Comparison of ENCODE assay signal across 1 cellular context in the genomic region with DNA sequence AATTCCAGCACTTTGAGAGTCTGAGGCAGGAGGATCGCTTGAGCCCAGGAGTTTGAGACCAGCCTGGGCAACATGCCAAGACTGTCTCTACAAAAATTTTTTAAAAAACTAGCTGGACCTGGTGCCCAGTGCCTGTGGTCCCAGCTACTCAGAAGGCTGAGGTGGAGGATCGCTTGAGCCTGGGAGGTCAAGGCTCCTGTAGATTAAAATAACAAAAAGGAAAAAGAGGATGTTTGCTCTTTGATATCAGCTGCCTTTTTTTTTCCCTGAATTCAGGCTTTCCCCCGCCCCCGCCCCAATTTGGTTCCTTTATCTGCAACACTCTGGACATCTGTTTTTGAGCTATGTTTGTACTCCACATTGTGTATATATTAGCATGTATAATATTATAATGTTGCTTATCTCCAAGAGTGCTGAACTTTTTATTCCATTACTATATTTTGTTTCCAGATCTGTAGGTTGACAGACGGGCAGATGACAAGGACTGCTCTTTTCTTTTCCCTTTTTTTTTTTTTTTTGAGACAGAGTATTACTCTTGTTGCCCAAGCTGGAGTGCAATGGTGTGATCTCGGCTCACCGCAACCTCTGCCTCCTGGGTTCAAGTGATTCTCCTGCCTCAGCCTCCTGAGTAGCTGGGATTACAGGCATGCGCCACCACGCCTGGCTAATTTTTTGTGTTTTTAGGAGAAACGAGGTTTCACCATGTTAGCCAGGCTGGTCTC.
A peak's percentile ranks its signal among the peaks of the same experiment; 100 is the strongest.
TF ChIP-seq lines count a peak whose summit lies in the region.

No MANE protein-coding gene starts in this region.

TF ChIP-seq in K562, 482 proteins besides CTCF, POLR2A, EP300 and RAD21 (continues in another document):
- TF ChIP-seq IFI16 (CRISPR knock-in tag; IDR thresholded peaks at IDR 0.05) (no peak), EHMT2 (IDR thresholded peaks at IDR 0.05) (peak; percentile 20; the same call in 1 of the 2 replicates), ATF7 (IDR thresholded peaks at IDR 0.05) (no peak), PML (IDR thresholded peaks at IDR 0.05; ENCODE audit: low read length) (peak; percentile 36; the same call in 1 of the 2 replicates), JUND (IDR thresholded peaks at IDR 0.05; ENCODE audit: borderline replicate concordance, low read depth, low read length) (no peak), JUND (tag; IDR thresholded peaks at IDR 0.05; ENCODE audit: borderline replicate concordance, low read depth, low read length) (no peak; the same call in 2 of the 3 replicates), EGR1 (conservative IDR thresholded peaks at IDR 0.05) (peak; percentile 92), LARP7 (IDR thresholded peaks at IDR 0.05) (peak; percentile 61; the same call in 1 of the 2 replicates), EZH2 (IDR thresholded peaks at IDR 0.05; ENCODE audit: borderline replicate concordance, low read depth, low read length) (no peak), NR2F6 (CRISPR knock-in tag; IDR thresholded peaks at IDR 0.05) (no peak), CEBPB (tag; IDR thresholded peaks at IDR 0.05) (no peak), POLR3G (IDR thresholded peaks at IDR 0.05; ENCODE audit: extremely low read depth, insufficient read length, insufficient replicate concordance) (no peak), FOXA3 (CRISPR knock-in tag; conservative IDR thresholded peaks at IDR 0.05 in 1 of 2, IDR thresholded peaks at IDR 0.05 in 1 of 2) (0 out of 4 replicates have a peak, but pooled peaks of 1 of the 2 experiments have one; percentile 15), NRF1 (conservative IDR thresholded peaks at IDR 0.05 in 1 of 2, IDR thresholded peaks at IDR 0.05 in 1 of 2) (peak; percentile 29 to 41; a peak in 3 of 4 replicates), NELFE (IDR thresholded peaks at IDR 0.05; ENCODE audit: insufficient read depth, insufficient read length) (no peak), IRF2 (CRISPR knock-in tag; IDR thresholded peaks at IDR 0.05) (no peak), POLR2AphosphoS2 (IDR thresholded peaks at IDR 0.05; ENCODE audit: low read length) (no peak), RFX5 (IDR thresholded peaks at IDR 0.05; ENCODE audit: low read depth, low read length) (no peak), PURB (CRISPR knock-in tag; IDR thresholded peaks at IDR 0.05; ENCODE audit: low read depth) (no peak), NFE2 (IDR thresholded peaks at IDR 0.05; ENCODE audit: low read depth) (no peak), CREBBP (IDR thresholded peaks at IDR 0.05; ENCODE audit: low read depth, low read length) (no peak), TRIM24 (IDR thresholded peaks at IDR 0.05) (peak in 1 of 2 experiments; percentile 68; a peak in 1 of 4 replicates), NFIX (CRISPR knock-in tag; IDR thresholded peaks at IDR 0.05; ENCODE audit: low read depth) (0 out of 2 replicates have a peak, but pooled peaks have one; percentile 33), BACH1 (tag; IDR thresholded peaks at IDR 0.05) (no peak), ZNF174 (CRISPR knock-in tag; IDR thresholded peaks at IDR 0.05) (no peak), ZNF143 (CRISPR knock-in tag; IDR thresholded peaks at IDR 0.05) (no peak), TAF7 (tag; IDR thresholded peaks at IDR 0.05) (no peak), GATAD2B (IDR thresholded peaks at IDR 0.05; ENCODE audit: borderline replicate concordance) (no peak), HDAC1 (IDR thresholded peaks at IDR 0.05) (peak in 1 of 2 experiments; percentile 61; a peak in 2 of 4 replicates)
- TF ChIP-seq, protein P1, sequence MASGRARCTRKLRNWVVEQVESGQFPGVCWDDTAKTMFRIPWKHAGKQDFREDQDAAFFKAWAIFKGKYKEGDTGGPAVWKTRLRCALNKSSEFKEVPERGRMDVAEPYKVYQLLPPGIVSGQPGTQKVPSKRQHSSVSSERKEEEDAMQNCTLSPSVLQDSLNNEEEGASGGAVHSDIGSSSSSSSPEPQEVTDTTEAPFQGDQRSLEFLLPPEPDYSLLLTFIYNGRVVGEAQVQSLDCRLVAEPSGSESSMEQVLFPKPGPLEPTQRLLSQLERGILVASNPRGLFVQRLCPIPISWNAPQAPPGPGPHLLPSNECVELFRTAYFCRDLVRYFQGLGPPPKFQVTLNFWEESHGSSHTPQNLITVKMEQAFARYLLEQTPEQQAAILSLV (tag; IDR thresholded peaks at IDR 0.05): no peak
- TF ChIP-seq, protein P2, sequence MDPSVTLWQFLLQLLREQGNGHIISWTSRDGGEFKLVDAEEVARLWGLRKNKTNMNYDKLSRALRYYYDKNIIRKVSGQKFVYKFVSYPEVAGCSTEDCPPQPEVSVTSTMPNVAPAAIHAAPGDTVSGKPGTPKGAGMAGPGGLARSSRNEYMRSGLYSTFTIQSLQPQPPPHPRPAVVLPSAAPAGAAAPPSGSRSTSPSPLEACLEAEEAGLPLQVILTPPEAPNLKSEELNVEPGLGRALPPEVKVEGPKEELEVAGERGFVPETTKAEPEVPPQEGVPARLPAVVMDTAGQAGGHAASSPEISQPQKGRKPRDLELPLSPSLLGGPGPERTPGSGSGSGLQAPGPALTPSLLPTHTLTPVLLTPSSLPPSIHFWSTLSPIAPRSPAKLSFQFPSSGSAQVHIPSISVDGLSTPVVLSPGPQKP (CRISPR knock-in tag; IDR thresholded peaks at IDR 0.05): no peak
- TF ChIP-seq, protein P3, sequence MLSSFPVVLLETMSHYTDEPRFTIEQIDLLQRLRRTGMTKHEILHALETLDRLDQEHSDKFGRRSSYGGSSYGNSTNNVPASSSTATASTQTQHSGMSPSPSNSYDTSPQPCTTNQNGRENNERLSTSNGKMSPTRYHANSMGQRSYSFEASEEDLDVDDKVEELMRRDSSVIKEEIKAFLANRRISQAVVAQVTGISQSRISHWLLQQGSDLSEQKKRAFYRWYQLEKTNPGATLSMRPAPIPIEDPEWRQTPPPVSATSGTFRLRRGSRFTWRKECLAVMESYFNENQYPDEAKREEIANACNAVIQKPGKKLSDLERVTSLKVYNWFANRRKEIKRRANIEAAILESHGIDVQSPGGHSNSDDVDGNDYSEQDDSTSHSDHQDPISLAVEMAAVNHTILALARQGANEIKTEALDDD (IDR thresholded peaks at IDR 0.05): no peak
- TF ChIP-seq, protein P4, sequence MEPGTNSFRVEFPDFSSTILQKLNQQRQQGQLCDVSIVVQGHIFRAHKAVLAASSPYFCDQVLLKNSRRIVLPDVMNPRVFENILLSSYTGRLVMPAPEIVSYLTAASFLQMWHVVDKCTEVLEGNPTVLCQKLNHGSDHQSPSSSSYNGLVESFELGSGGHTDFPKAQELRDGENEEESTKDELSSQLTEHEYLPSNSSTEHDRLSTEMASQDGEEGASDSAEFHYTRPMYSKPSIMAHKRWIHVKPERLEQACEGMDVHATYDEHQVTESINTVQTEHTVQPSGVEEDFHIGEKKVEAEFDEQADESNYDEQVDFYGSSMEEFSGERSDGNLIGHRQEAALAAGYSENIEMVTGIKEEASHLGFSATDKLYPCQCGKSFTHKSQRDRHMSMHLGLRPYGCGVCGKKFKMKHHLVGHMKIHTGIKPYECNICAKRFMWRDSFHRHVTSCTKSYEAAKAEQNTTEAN (CRISPR knock-in tag; IDR thresholded peaks at IDR 0.05): no peak
- TF ChIP-seq, protein P5, sequence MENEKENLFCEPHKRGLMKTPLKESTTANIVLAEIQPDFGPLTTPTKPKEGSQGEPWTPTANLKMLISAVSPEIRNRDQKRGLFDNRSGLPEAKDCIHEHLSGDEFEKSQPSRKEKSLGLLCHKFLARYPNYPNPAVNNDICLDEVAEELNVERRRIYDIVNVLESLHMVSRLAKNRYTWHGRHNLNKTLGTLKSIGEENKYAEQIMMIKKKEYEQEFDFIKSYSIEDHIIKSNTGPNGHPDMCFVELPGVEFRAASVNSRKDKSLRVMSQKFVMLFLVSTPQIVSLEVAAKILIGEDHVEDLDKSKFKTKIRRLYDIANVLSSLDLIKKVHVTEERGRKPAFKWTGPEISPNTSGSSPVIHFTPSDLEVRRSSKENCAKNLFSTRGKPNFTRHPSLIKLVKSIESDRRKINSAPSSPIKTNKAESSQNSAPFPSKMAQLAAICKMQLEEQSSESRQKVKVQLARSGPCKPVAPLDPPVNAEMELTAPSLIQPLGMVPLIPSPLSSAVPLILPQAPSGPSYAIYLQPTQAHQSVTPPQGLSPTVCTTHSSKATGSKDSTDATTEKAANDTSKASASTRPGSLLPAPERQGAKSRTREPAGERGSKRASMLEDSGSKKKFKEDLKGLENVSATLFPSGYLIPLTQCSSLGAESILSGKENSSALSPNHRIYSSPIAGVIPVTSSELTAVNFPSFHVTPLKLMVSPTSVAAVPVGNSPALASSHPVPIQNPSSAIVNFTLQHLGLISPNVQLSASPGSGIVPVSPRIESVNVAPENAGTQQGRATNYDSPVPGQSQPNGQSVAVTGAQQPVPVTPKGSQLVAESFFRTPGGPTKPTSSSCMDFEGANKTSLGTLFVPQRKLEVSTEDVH (IDR thresholded peaks at IDR 0.05; ENCODE audit: low read depth, partially characterized antibody): no peak
- TF ChIP-seq, protein P6, sequence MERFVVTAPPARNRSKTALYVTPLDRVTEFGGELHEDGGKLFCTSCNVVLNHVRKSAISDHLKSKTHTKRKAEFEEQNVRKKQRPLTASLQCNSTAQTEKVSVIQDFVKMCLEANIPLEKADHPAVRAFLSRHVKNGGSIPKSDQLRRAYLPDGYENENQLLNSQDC (CRISPR knock-in tag; IDR thresholded peaks at IDR 0.05): no peak
- TF ChIP-seq, protein P7, sequence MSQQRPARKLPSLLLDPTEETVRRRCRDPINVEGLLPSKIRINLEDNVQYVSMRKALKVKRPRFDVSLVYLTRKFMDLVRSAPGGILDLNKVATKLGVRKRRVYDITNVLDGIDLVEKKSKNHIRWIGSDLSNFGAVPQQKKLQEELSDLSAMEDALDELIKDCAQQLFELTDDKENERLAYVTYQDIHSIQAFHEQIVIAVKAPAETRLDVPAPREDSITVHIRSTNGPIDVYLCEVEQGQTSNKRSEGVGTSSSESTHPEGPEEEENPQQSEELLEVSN (IDR thresholded peaks at IDR 0.05; ENCODE audit: borderline replicate concordance in 1 of 2, extremely low read depth in 1 of 2, insufficient read depth in 1 of 2, insufficient read length in 1 of 2, low read depth in 1 of 2, low read length in 1 of 2, poor library complexity in 1 of 2, severe bottlenecking in 1 of 2): no peak
- TF ChIP-seq, protein P8, sequence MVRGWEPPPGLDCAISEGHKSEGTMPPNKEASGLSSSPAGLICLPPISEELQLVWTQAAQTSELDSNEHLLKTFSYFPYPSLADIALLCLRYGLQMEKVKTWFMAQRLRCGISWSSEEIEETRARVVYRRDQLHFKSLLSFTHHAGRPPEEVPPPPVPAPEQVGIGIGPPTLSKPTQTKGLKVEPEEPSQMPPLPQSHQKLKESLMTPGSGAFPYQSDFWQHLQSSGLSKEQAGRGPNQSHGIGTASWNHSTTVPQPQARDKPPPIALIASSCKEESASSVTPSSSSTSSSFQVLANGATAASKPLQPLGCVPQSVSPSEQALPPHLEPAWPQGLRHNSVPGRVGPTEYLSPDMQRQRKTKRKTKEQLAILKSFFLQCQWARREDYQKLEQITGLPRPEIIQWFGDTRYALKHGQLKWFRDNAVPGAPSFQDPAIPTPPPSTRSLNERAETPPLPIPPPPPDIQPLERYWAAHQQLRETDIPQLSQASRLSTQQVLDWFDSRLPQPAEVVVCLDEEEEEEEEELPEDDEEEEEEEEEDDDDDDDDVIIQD (CRISPR knock-in tag; IDR thresholded peaks at IDR 0.05): no peak
- TF ChIP-seq, protein P9, sequence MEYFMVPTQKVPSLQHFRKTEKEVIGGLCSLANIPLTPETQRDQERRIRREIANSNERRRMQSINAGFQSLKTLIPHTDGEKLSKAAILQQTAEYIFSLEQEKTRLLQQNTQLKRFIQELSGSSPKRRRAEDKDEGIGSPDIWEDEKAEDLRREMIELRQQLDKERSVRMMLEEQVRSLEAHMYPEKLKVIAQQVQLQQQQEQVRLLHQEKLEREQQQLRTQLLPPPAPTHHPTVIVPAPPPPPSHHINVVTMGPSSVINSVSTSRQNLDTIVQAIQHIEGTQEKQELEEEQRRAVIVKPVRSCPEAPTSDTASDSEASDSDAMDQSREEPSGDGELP (CRISPR knock-in tag; IDR thresholded peaks at IDR 0.05; ENCODE audit: borderline replicate concordance): 0 out of 2 replicates have a peak, but pooled peaks have one; percentile 31
- TF ChIP-seq, protein P10, sequence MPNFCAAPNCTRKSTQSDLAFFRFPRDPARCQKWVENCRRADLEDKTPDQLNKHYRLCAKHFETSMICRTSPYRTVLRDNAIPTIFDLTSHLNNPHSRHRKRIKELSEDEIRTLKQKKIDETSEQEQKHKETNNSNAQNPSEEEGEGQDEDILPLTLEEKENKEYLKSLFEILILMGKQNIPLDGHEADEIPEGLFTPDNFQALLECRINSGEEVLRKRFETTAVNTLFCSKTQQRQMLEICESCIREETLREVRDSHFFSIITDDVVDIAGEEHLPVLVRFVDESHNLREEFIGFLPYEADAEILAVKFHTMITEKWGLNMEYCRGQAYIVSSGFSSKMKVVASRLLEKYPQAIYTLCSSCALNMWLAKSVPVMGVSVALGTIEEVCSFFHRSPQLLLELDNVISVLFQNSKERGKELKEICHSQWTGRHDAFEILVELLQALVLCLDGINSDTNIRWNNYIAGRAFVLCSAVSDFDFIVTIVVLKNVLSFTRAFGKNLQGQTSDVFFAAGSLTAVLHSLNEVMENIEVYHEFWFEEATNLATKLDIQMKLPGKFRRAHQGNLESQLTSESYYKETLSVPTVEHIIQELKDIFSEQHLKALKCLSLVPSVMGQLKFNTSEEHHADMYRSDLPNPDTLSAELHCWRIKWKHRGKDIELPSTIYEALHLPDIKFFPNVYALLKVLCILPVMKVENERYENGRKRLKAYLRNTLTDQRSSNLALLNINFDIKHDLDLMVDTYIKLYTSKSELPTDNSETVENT (CRISPR knock-in tag; IDR thresholded peaks at IDR 0.05): no peak
- TF ChIP-seq, protein P11, sequence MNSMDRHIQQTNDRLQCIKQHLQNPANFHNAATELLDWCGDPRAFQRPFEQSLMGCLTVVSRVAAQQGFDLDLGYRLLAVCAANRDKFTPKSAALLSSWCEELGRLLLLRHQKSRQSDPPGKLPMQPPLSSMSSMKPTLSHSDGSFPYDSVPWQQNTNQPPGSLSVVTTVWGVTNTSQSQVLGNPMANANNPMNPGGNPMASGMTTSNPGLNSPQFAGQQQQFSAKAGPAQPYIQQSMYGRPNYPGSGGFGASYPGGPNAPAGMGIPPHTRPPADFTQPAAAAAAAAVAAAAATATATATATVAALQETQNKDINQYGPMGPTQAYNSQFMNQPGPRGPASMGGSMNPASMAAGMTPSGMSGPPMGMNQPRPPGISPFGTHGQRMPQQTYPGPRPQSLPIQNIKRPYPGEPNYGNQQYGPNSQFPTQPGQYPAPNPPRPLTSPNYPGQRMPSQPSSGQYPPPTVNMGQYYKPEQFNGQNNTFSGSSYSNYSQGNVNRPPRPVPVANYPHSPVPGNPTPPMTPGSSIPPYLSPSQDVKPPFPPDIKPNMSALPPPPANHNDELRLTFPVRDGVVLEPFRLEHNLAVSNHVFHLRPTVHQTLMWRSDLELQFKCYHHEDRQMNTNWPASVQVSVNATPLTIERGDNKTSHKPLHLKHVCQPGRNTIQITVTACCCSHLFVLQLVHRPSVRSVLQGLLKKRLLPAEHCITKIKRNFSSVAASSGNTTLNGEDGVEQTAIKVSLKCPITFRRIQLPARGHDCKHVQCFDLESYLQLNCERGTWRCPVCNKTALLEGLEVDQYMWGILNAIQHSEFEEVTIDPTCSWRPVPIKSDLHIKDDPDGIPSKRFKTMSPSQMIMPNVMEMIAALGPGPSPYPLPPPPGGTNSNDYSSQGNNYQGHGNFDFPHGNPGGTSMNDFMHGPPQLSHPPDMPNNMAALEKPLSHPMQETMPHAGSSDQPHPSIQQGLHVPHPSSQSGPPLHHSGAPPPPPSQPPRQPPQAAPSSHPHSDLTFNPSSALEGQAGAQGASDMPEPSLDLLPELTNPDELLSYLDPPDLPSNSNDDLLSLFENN (IDR thresholded peaks at IDR 0.05; ENCODE audit: low read depth in 2 of 2, low read length in 2 of 2): peak in 1 of 2 experiments; percentile 66; a peak in 1 of 4 replicates
- TF ChIP-seq, protein P12, sequence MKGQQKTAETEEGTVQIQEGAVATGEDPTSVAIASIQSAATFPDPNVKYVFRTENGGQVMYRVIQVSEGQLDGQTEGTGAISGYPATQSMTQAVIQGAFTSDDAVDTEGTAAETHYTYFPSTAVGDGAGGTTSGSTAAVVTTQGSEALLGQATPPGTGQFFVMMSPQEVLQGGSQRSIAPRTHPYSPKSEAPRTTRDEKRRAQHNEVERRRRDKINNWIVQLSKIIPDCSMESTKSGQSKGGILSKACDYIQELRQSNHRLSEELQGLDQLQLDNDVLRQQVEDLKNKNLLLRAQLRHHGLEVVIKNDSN (CRISPR knock-in tag; IDR thresholded peaks at IDR 0.05): no peak
